Comparison of ENCODE assay signal across 8 cellular contexts in genomic region chr12:59595557-59596231, GRCh38. TPM values are rescaled to one million over a fixed set of nuclear protein-coding genes. Genes with fewer than 3 reads are reported as not detected.
A peak's percentile ranks its signal among the peaks of the same experiment; 100 is the strongest.
DNase-seq lines count a peak whose midpoint lies in the region; TF ChIP-seq lines count a peak whose summit lies in the region.

Gene SLC16A7 (plus strand): TSS chr12:59596029. CDS start chr12:59704802, 108,773 bp downstream.

- H3K36me3 Mint-ChIP-seq in H9 (ENCODE audit: insufficient read depth in 1 of 3, low read depth in 3 of 3): no peaks in the 10 kb centered on the region

- H2BK5ac ChIP-seq in H9 (ENCODE audit: insufficient read length, low read length): no peak within 1 kb of the TSS

- no peaks in the 10 kb centered on the region for H4K20me1 ChIP-seq in H9 (ENCODE audit: control insufficient read depth, insufficient read depth, insufficient read length)

- peaks cover 11% of the 10 kb centered on the region for H3K23me2 ChIP-seq in H9 (ENCODE audit: insufficient read length, low read depth, low read length, poor library complexity, severe bottlenecking)

- H3K36me3 ChIP-seq in MG63 (peaks cover 3% of the 10 kb centered on the region; the same call in 1 of the 2 replicates), SJCRH30 (no peaks in the 10 kb centered on the region), neuron (ENCODE audit: insufficient read depth, low read length) (no peaks in the 10 kb centered on the region)

- H2BK12ac ChIP-seq in H9 (ENCODE audit: insufficient read length, low read depth, low read length): no peak within 1 kb of the TSS

- peak within 1 kb of the TSS in 2 of 3 experiments; percentile 50 to 58; a peak in 1 of 7 replicates for H3K27ac Mint-ChIP-seq in H9

- H3K79me1 ChIP-seq in H9 (ENCODE audit: insufficient read depth, low read depth, low read length, poor library complexity, severe bottlenecking): no peaks in the 10 kb centered on the region

- H2BK20ac ChIP-seq in H9 (ENCODE audit: low read depth, low read length, poor library complexity, severe bottlenecking): no peak within 1 kb of the TSS

- H3K27ac ChIP-seq in H9 (ENCODE audit: insufficient read length, low read depth, low read length): no peak within 1 kb of the TSS
- peak within 1 kb of the TSS; percentile 83 for H3K27ac ChIP-seq in SJCRH30

- H2BK120ac ChIP-seq in H9 (ENCODE audit: low read depth, low read length, poor library complexity, severe bottlenecking): no peak within 1 kb of the TSS

- H3K79me2 ChIP-seq in H9 (ENCODE audit: insufficient read depth, low read length): no peaks in the 10 kb centered on the region

- no peak within 1 kb of the TSS for H4K91ac ChIP-seq in H9 (ENCODE audit: insufficient read length, low read depth, low read length)

- peak within 1 kb of the TSS; percentile 90 for H3K4me2 ChIP-seq in H9 (ENCODE audit: insufficient read depth, insufficient read length, low read length)

- H3K4me1 ChIP-seq in H9 (ENCODE audit: insufficient read depth, low read length): no peaks in the 10 kb centered on the region
- H3K4me1 ChIP-seq in SJCRH30: peaks cover 3% of the 10 kb centered on the region; the same call in 1 of the 2 replicates
- peaks cover 8% of the 10 kb centered on the region for H3K4me1 ChIP-seq in neuron (ENCODE audit: insufficient read depth, low read length)

- H3K4me3 Mint-ChIP-seq in H9: peak within 1 kb of the TSS; percentile 66 to 85

- WGBS in H9 (ENCODE audit: extremely low coverage, insufficient read length, low lambda C conversion rate): no CpG with 5 or more reads among the region's 37 CpGs

- H3K56ac ChIP-seq in H9 (ENCODE audit: insufficient read length, low read depth, low read length): no peak within 1 kb of the TSS

- H3K4me1 Mint-ChIP-seq in H9: peaks cover 17 to 19% of the 10 kb centered on the region in 2 experiments

- H2BK15ac ChIP-seq in H9 (ENCODE audit: low read depth, low read length): no peak within 1 kb of the TSS

- no peak within 1 kb of the TSS for H3K4ac ChIP-seq in H9 (ENCODE audit: low read depth, low read length)

- DNase-seq in ELR (ENCODE audit: low read depth): peak; percentile 92
- DNase-seq in H9: peak; percentile 89
- peak; percentile 95 for DNase-seq in MG63
- DNase-seq in SJCRH30: peak; percentile 57 to 61
- peak; percentile 74 for DNase-seq in activated gamma-delta T cell treated with anti-CD3 and anti-CD28 coated beads, Interleukin-2, amount 50 U/mL, for 16 hours (ENCODE audit: low read depth)
- DNase-seq in foreskin melanocyte: peak; percentile 68
- DNase-seq in stromal cell of bone marrow (ENCODE audit: low read depth): peak; percentile 81

- H3K18ac ChIP-seq in H9 (ENCODE audit: insufficient read length, low read depth, low read length): peak within 1 kb of the TSS; percentile 47

- peak within 1 kb of the TSS; percentile 42 for H3K9ac ChIP-seq in H9 (ENCODE audit: extremely low read depth, insufficient read length, low read length)

- no peak within 1 kb of the TSS for H3T11ph ChIP-seq in H9 (ENCODE audit: low read length)

- no peak within 1 kb of the TSS for H3K23ac ChIP-seq in H9 (ENCODE audit: insufficient read length, low read depth, low read length)

- H2AK5ac ChIP-seq in H9 (ENCODE audit: insufficient read length, low read length): no peak within 1 kb of the TSS

- H4K8ac ChIP-seq in H9 (replicated peaks; ENCODE audit: insufficient read length, low read depth, low read length): no peak within 1 kb of the TSS

- peak within 1 kb of the TSS; percentile 91 for H3K4me3 ChIP-seq in MG63
- peak within 1 kb of the TSS; percentile 63 for H3K4me3 ChIP-seq in SJCRH30
- peak within 1 kb of the TSS; percentile 62 for H3K4me3 ChIP-seq in neuron (ENCODE audit: low read length)

- peak within 1 kb of the TSS; percentile 96 for H3K14ac ChIP-seq in H9 (ENCODE audit: insufficient read depth, low read length)

- peaks cover 37% of the 10 kb centered on the region for H3K27me3 Mint-ChIP-seq in H9 (ENCODE audit: low read depth)

- TF ChIP-seq CTCF in H9 (conservative IDR thresholded peaks at IDR 0.05): no peak; the same call in 2 of the 3 replicates

- no peak within 1 kb of the TSS for H4K5ac ChIP-seq in H9 (ENCODE audit: insufficient read length, low read depth, low read length)

- H3K27me3 ChIP-seq in H9 (ENCODE audit: insufficient read depth, low read length): no peaks in the 10 kb centered on the region; the same call in 1 of the 2 replicates
- no peaks in the 10 kb centered on the region for H3K27me3 ChIP-seq in MG63
- H3K27me3 ChIP-seq in SJCRH30: no peaks in the 10 kb centered on the region
- H3K27me3 ChIP-seq in neuron (ENCODE audit: insufficient read depth, low read length): peaks cover 2% of the 10 kb centered on the region

- H2AFZ ChIP-seq in H9 (ENCODE audit: low read length) (peak within 1 kb of the TSS; percentile 83), neuron (ENCODE audit: low read depth, low read length) (peak within 1 kb of the TSS; percentile 71)

- H3K9me3 Mint-ChIP-seq in H9: no peaks in the 10 kb centered on the region

- H3K9me3 ChIP-seq in H9 (ENCODE audit: control insufficient read depth, low read depth, low read length): no peaks in the 10 kb centered on the region
- H3K9me3 ChIP-seq in MG63: no peaks in the 10 kb centered on the region
- no peaks in the 10 kb centered on the region for H3K9me3 ChIP-seq in SJCRH30 (replicated peaks)
- no peaks in the 10 kb centered on the region for H3K9me3 ChIP-seq in neuron (ENCODE audit: low read length)

RNA-seq across cellular contexts. Expression of gene SLC16A7, which starts in this region (rescaled TPM):
- 2.2 and 2.5 TPM in 2 replicates for total RNA-seq in H9 (2021)
- 6.3 and 21.8 TPM in 2 replicates for total RNA-seq in MG63 (2014; rRNA removed; shearing (Covaris generic); ENCODE audit: low replicate concordance)
- total RNA-seq in SJCRH30 (2014; rRNA removed; shearing (Covaris generic)): 3.1 and 3.6 TPM in 2 replicates
